ENCODE assay signal across 8 cellular contexts in the genomic region with DNA sequence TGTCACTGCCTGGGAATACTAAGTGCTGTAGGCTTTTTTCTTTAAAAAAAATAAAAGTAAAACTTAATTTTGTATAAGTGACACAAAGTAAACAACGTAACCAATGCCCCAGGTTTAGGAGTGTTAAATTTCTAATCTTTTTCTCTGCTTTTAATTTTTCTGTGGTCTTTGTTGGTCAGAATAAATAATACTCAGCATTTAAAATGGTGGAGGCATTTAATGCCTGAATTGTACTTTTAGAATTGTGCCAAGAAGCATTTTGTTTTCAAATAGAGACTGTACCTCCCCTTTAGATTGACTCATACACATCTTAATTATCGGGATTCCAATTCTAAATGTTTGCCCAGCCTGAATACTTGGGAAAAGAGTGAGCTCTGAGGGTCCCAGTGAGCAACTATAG. TPM values are rescaled to one million over a fixed set of nuclear protein-coding genes. Genes with fewer than 3 reads are reported as not detected.
DNase-seq lines count a peak whose midpoint lies in the region; ATAC-seq and TF ChIP-seq lines count a peak whose summit lies in the region.

No MANE protein-coding gene starts in this region.

- no peaks in the 10 kb centered on the region for H3K27me3 Mint-ChIP-seq in activated CD4-positive, alpha-beta T cell treated with anti-CD3 and anti-CD28 coated beads for 36 hours
- no peaks in the 10 kb centered on the region for H3K27me3 Mint-ChIP-seq in WTC11 (ENCODE audit: low read depth)

- no peaks in the 10 kb centered on the region for H3K9me3 Mint-ChIP-seq in activated CD4-positive, alpha-beta T cell treated with anti-CD3 and anti-CD28 coated beads for 36 hours (ENCODE audit: low read depth)
- H3K9me3 Mint-ChIP-seq in WTC11, result no peaks in the 10 kb centered on the region
- no peaks in the 10 kb centered on the region for H3K9me3 Mint-ChIP-seq in stimulated activated effector memory CD8-positive, alpha-beta T cell treated with anti-CD3 and anti-CD28 coated beads, Interleukin-12 subunit alpha, Interleukin-12 subunit beta, amount 100 ng/mL, for 72 hours

- no peaks in the 10 kb centered on the region for H3K36me3 ChIP-seq in iPS-15b (ENCODE audit: control insufficient read depth, insufficient read depth, low read length)

- H3K4me1 ChIP-seq in iPS-15b (ENCODE audit: control insufficient read depth, insufficient read depth, low read length), result peaks cover 7% of the 10 kb centered on the region

- H3K27ac Mint-ChIP-seq in activated CD4-positive, alpha-beta T cell treated with anti-CD3 and anti-CD28 coated beads for 36 hours, result peak overlapping the region; percentile 58
- peak overlapping the region; percentile 85 for H3K27ac Mint-ChIP-seq in WTC11
- H3K27ac Mint-ChIP-seq in stimulated activated effector memory CD8-positive, alpha-beta T cell treated with anti-CD3 and anti-CD28 coated beads, Interleukin-12 subunit alpha, Interleukin-12 subunit beta, amount 100 ng/mL, for 72 hours, result no peak overlapping the region

- H3K9ac ChIP-seq in iPS-15b (ENCODE audit: low read depth, low read length), result no peak overlapping the region

- TF ChIP-seq CTCF in WTC11 (IDR thresholded peaks at IDR 0.05), result no peak

- no peak for ATAC-seq in activated CD4-positive, alpha-beta T cell treated with anti-CD3 and anti-CD28 coated beads for 36 hours
- ATAC-seq in WTC11, result no peak
- no peak for ATAC-seq in stimulated activated effector memory CD8-positive, alpha-beta T cell treated with anti-CD3 and anti-CD28 coated beads, Interleukin-12 subunit alpha, Interleukin-12 subunit beta, amount 100 ng/mL, for 72 hours
- ATAC-seq in HG02885 (IDR thresholded peaks at IDR 0.05; ENCODE audit: poor library complexity, unreplicated experiment), result no peak

- POLR2A ChIA-PET in activated CD4-positive, alpha-beta T cell treated with anti-CD3 and anti-CD28 coated beads for 36 hours (lab: Charles Lee), result no interaction called here
- POLR2A ChIA-PET in WTC11 (lab: Charles Lee), result no interaction called here

- H3K4me1 Mint-ChIP-seq in activated CD4-positive, alpha-beta T cell treated with anti-CD3 and anti-CD28 coated beads for 36 hours, result peaks cover 42% of the 10 kb centered on the region
- peaks cover 33% of the 10 kb centered on the region for H3K4me1 Mint-ChIP-seq in WTC11
- peaks cover 33% of the 10 kb centered on the region for H3K4me1 Mint-ChIP-seq in stimulated activated effector memory CD8-positive, alpha-beta T cell treated with anti-CD3 and anti-CD28 coated beads, Interleukin-12 subunit alpha, Interleukin-12 subunit beta, amount 100 ng/mL, for 72 hours

- no peaks in the 10 kb centered on the region for H3K9me3 ChIP-seq in iPS-15b (ENCODE audit: control insufficient read depth, insufficient read depth, low read length)

- H3K36me3 Mint-ChIP-seq in activated CD4-positive, alpha-beta T cell treated with anti-CD3 and anti-CD28 coated beads for 36 hours (ENCODE audit: low read depth), result peaks cover 6% of the 10 kb centered on the region
- H3K36me3 Mint-ChIP-seq in WTC11, result no peaks in the 10 kb centered on the region
- peaks cover 7% of the 10 kb centered on the region for H3K36me3 Mint-ChIP-seq in stimulated activated effector memory CD8-positive, alpha-beta T cell treated with anti-CD3 and anti-CD28 coated beads, Interleukin-12 subunit alpha, Interleukin-12 subunit beta, amount 100 ng/mL, for 72 hours

- intact Hi-C loops in activated CD4-positive, alpha-beta T cell treated with anti-CD3 and anti-CD28 coated beads for 36 hours (cut with DNase I, micrococcal nuclease), result loop anchor here in 1 of 2 experiments (5.0 kb wide), 1 partner anchor 340 kb away; no protein-coding TSS in a partner anchor

- CTCF ChIA-PET in activated CD4-positive, alpha-beta T cell treated with anti-CD3 and anti-CD28 coated beads for 36 hours (lab: Charles Lee), result interaction anchor here (1.0 to 1.2 kb wide), 2 partner anchors 24 to 83 kb away, joined by 3 to 4 read pairs; no protein-coding TSS in a partner anchor
- CTCF ChIA-PET in WTC11 (lab: Charles Lee), result no interaction called here

- H3K4me3 Mint-ChIP-seq in activated CD4-positive, alpha-beta T cell treated with anti-CD3 and anti-CD28 coated beads for 36 hours, result peak overlapping the region; percentile 92
- H3K4me3 Mint-ChIP-seq in WTC11, result peak overlapping the region; percentile 92
- peak overlapping the region; percentile 90 for H3K4me3 Mint-ChIP-seq in stimulated activated effector memory CD8-positive, alpha-beta T cell treated with anti-CD3 and anti-CD28 coated beads, Interleukin-12 subunit alpha, Interleukin-12 subunit beta, amount 100 ng/mL, for 72 hours

- peak overlapping the region; percentile 83 for H3K4me3 ChIP-seq in iPS-15b (ENCODE audit: low read depth, low read length)

- no peaks in the 10 kb centered on the region for H3K27me3 ChIP-seq in iPS-15b (ENCODE audit: control insufficient read depth, insufficient read depth, low read length)

- no peak for DNase-seq in activated CD4-positive, alpha-beta T cell treated with anti-CD3 and anti-CD28 coated beads for 36 hours
- DNase-seq in activated CD4-positive, alpha-beta T cell treated with anti-CD3 and anti-CD28 coated beads, Interleukin-2, amount 50 U/mL, for 4 hours, result no peak
- DNase-seq in WTC11 (ENCODE audit: low spot score) (no peak), DMS 273 (lab: John Stamatoyannopoulos, UW; ENCODE audit: unreplicated experiment) (no peak)
- DNase-seq in stimulated activated effector memory CD8-positive, alpha-beta T cell treated with anti-CD3 and anti-CD28 coated beads, Interleukin-12 subunit alpha, Interleukin-12 subunit beta, amount 100 ng/mL, for 72 hours (ENCODE audit: low spot score in 2 of 2), result no peak
- no peak for DNase-seq in activated effector memory CD4-positive, alpha-beta T cell treated with anti-CD3 and anti-CD28 coated beads, Interleukin-2, amount 50 U/mL, for 16 hours

TF ChIP-seq in WTC11, 78 proteins besides CTCF, POLR2A, EP300 and RAD21 (continues in another document):
- TF ChIP-seq FOXP1 (CRISPR knock-in tag; IDR thresholded peaks at IDR 0.05; ENCODE audit: borderline replicate concordance) (no peak), ZBTB21 (CRISPR knock-in tag; IDR thresholded peaks at IDR 0.05; ENCODE audit: borderline replicate concordance) (no peak), JUN (CRISPR knock-in tag; IDR thresholded peaks at IDR 0.05) (no peak), ZNF219 (CRISPR knock-in tag; IDR thresholded peaks at IDR 0.05; ENCODE audit: borderline replicate concordance) (no peak), ZNF416 (CRISPR knock-in tag; IDR thresholded peaks at IDR 0.05) (no peak), MXD4 (CRISPR knock-in tag; IDR thresholded peaks at IDR 0.05; ENCODE audit: borderline replicate concordance) (no peak), ZNF423 (CRISPR knock-in tag; IDR thresholded peaks at IDR 0.05) (no peak)
- TF ChIP-seq, protein P1, sequence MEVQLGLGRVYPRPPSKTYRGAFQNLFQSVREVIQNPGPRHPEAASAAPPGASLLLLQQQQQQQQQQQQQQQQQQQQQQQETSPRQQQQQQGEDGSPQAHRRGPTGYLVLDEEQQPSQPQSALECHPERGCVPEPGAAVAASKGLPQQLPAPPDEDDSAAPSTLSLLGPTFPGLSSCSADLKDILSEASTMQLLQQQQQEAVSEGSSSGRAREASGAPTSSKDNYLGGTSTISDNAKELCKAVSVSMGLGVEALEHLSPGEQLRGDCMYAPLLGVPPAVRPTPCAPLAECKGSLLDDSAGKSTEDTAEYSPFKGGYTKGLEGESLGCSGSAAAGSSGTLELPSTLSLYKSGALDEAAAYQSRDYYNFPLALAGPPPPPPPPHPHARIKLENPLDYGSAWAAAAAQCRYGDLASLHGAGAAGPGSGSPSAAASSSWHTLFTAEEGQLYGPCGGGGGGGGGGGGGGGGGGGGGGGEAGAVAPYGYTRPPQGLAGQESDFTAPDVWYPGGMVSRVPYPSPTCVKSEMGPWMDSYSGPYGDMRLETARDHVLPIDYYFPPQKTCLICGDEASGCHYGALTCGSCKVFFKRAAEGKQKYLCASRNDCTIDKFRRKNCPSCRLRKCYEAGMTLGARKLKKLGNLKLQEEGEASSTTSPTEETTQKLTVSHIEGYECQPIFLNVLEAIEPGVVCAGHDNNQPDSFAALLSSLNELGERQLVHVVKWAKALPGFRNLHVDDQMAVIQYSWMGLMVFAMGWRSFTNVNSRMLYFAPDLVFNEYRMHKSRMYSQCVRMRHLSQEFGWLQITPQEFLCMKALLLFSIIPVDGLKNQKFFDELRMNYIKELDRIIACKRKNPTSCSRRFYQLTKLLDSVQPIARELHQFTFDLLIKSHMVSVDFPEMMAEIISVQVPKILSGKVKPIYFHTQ (CRISPR knock-in tag; IDR thresholded peaks at IDR 0.05), result no peak
- TF ChIP-seq, protein P2, sequence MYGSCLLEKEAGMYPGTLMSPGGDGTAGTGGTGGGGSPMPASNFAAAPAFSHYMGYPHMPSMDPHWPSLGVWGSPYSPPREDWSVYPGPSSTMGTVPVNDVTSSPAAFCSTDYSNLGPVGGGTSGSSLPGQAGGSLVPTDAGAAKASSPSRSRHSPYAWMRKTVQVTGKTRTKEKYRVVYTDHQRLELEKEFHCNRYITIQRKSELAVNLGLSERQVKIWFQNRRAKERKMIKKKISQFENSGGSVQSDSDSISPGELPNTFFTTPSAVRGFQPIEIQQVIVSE (CRISPR knock-in tag; IDR thresholded peaks at IDR 0.05; ENCODE audit: borderline replicate concordance), result no peak
- TF ChIP-seq, protein P3, sequence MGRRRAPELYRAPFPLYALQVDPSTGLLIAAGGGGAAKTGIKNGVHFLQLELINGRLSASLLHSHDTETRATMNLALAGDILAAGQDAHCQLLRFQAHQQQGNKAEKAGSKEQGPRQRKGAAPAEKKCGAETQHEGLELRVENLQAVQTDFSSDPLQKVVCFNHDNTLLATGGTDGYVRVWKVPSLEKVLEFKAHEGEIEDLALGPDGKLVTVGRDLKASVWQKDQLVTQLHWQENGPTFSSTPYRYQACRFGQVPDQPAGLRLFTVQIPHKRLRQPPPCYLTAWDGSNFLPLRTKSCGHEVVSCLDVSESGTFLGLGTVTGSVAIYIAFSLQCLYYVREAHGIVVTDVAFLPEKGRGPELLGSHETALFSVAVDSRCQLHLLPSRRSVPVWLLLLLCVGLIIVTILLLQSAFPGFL (CRISPR knock-in tag; IDR thresholded peaks at IDR 0.05; ENCODE audit: borderline replicate concordance), result no peak

RNA-seq across cellular contexts. Expression of a gene that starts 1.6 kb away (rescaled TPM):
- total RNA-seq in activated CD4-positive, alpha-beta T cell treated with anti-CD3 and anti-CD28 coated beads for 36 hours, result 10 to 100 TPM; 23.5 to 31.1 TPM
- total RNA-seq in WTC11 (2021), result 40.6 to 44.0 TPM (median 43.7 TPM) in 3 replicates
